In the genomic region with DNA sequence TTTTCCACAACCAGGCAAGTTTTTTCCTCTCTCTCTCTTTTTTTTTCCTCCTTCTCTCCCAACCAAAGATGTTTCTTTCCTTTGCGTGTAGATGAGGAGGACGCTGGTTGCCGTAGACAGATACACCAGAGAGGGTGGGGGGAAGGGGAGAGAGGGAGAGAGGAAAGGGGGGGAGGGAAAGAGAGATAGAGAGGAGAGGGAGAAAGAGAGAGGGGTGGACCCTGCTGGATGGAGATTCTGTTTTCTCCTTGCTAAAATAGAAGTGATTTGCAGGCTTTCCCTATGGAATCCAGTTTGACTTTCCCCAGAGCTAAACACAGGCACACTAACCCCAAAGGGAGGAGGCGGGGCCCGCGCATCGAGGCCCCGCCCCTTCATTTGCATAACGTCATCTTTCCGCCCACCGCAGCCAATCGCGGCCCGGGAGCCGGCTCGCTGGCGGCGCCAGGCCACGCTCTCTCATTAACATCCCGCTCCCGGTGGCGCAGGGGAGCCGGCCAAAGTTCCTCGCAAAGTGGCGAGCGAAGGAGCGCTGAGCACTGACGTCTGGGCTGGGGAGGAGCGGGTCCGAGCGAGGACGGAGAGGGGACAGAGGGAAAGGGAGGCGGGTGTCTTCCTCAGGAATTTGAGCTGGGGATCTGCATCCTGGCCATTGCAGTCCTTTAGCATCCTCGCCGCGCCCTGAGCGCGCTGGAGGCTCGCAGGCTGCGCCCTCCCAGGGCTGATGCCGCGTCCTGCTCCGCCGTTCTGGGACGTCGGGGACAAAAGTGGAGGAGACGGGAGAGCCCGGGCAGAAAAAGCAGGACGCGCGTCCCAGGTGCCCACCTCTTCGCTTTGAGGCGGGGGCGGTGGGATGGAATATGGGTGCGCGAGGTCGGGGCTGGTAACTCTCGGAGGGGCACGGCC, we compare ENCODE assay signal across 8 cellular contexts. TPM values are rescaled to one million over a fixed set of nuclear protein-coding genes. Genes with fewer than 3 reads are reported as not detected.
DNase-seq lines count a peak whose midpoint lies in the region; ATAC-seq, FAIRE-seq and TF ChIP-seq lines count a peak whose summit lies in the region.

No MANE protein-coding gene starts in this region.

- peak; percentile 61 for ATAC-seq in HG02678 (IDR thresholded peaks at IDR 0.05; ENCODE audit: unreplicated experiment)

- H3K27me3 ChIP-seq in WERI-Rb-1 (ENCODE audit: insufficient read depth, low read depth, severe bottlenecking) (peaks cover 21% of the 10 kb centered on the region), bronchial epithelial cell (ENCODE audit: control insufficient read depth, insufficient read depth, low read length) (peaks cover 68% of the 10 kb centered on the region), spleen (replicated peaks in 1 of 7) (peaks cover 0 to 98% (median 42%) of the 10 kb centered on the region in 7 donors)

- FAIRE-seq in bronchial epithelial cell (lab: Jason Lieb, UNC), result no peak

- DNase-seq in NCI-H146 treated with DMSO at 0.1 percent for 48 hours (lab: John Stamatoyannopoulos, UW; ENCODE audit: unreplicated experiment) (peak; percentile 41), WERI-Rb-1 (peak; percentile 91), bronchial epithelial cell (ENCODE audit: low read depth) (peak; percentile 68), inferior parietal cortex (ENCODE audit: extremely low spot score) (peak; percentile 69), spleen (peak; percentile 95), GF-D8 (lab: John Stamatoyannopoulos, UW) (no peak)

- H3K4me3 ChIP-seq in GM12875 (ENCODE audit: low read depth, low read length) (peak overlapping the region; percentile 71), WERI-Rb-1 (ENCODE audit: low read depth, low read length) (peak overlapping the region; percentile 53), bronchial epithelial cell (ENCODE audit: low read depth, low read length) (no peak overlapping the region), spleen (peak overlapping the region; percentile 52 to 75 (median 62))

- TF ChIP-seq CTCF in GM12875 (IDR thresholded peaks at IDR 0.05; ENCODE audit: borderline replicate concordance, insufficient read depth, low read depth, low read length), result 0 out of 2 replicates have a peak, but pooled peaks have one; percentile 2
- no peak for TF ChIP-seq CTCF in WERI-Rb-1 (IDR thresholded peaks at IDR 0.05; ENCODE audit: low read depth, low read length)
- no peak for TF ChIP-seq CTCF in bronchial epithelial cell (IDR thresholded peaks at IDR 0.05; ENCODE audit: insufficient read depth, low read length, severe bottlenecking)
- TF ChIP-seq CTCF in spleen (IDR thresholded peaks at IDR 0.05 in 8 of 11, conservative IDR thresholded peaks at IDR 0.05 in 3 of 11), result peak in 1 of 11 experiments; percentile 18

- WGBS in spleen, 5 donors, result 1 to 2% (median 1%) methylated on average over 55 to 59 of the region's 59 CpGs

- intact Hi-C loops in spleen (cut with DNase I; ENCODE audit: low total_unique reads), result no loop called here

- H3K27ac ChIP-seq in WERI-Rb-1 (no peak overlapping the region), spleen (peak overlapping the region; percentile 57 to 93 (median 90))

- H3K36me3 ChIP-seq in WERI-Rb-1 (no peaks in the 10 kb centered on the region), bronchial epithelial cell (ENCODE audit: control insufficient read depth, insufficient read depth, low read length) (no peaks in the 10 kb centered on the region), spleen (peaks cover 0 to 8% (median 2%) of the 10 kb centered on the region in 6 donors)

- H3K9me3 ChIP-seq in WERI-Rb-1 (ENCODE audit: severe bottlenecking), result no peaks in the 10 kb centered on the region
- no peaks in the 10 kb centered on the region for H3K9me3 ChIP-seq in spleen

- H3K4me1 ChIP-seq in spleen, result peaks cover 9 to 98% (median 58%) of the 10 kb centered on the region in 6 donors

- TF ChIP-seq POLR2A in spleen (IDR thresholded peaks at IDR 0.05), result peak in 2 of 3 donors; percentile 79 to 96

RNA-seq across cellular contexts. Expression of a gene that starts 0.6 kb away (rescaled TPM):
- not detected in 2 replicates for total RNA-seq in bronchial epithelial cell
- total RNA-seq in spleen, result 10 to 100 TPM; 19.6 to 56.2 (median 34.8) TPM
- 1 to 10 TPM; 6.8 to 8.8 (median 7.9) TPM for polyA plus RNA-seq in spleen

Comparison
In these comparisons a context has a peak if more than half of its experiments do, and no peak if none do; other contexts are left out.
1. RNA of a gene that starts 0.6 kb away (total RNA-seq): 19.6 to 56.2 TPM in spleen; not detected in bronchial epithelial cell; every median in the first group is over 10 times any median in the second.